ENCODE assay signal across 18 cellular contexts in the genomic region with DNA sequence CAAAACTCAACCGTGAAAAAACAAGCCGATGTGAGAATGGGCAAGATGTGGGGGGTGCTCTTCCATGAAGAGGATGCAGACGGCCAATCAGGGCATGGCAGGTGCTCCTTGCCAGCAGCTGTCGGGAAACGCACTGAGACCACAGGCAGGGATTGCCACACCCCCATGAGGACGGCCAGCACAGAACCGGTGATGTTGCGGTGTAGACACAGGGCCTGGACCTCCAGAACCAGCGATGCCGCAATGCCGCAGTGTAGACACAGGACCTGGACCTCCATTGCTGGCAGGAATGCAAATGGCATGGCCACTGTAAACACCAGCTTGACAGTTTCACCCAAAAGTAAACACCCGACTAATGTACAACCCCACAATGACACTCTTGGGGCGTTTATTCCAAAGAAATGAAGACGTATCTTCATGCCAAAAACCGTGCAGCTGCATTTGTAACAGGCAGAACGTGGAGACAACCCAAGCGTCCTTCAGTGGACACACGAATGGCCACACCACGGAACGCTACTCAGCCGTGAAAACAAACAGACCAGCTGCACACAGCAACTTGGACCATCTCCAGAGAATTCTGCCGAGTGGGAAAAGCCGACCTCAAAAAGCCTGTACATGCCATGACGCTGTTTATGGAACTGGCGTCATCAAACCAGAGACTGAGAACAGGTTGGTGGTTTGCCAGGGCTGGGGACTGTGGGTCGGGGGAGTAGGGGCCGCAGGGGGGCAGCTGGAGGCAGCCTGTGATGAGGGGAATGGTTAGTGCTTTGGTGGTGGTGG.
DNase-seq lines count a peak whose midpoint lies in the region; ATAC-seq and TF ChIP-seq lines count a peak whose summit lies in the region.
"Had no signal": no experiment of that assay in that cellular context is flagged by ENCODE, and none has a peak within 500 bp of the region (broad histone marks: within the 10 kb centered on the region; RNA-seq: fewer than 3 reads in every experiment).

No MANE protein-coding gene starts in this region.

- H2AFZ ChIP-seq in PC-3 (ENCODE audit: low read length) = no peak overlapping the region

- no peak overlapping the region for H3K27ac ChIP-seq in PC-3 (ENCODE audit: low read length)
- H3K27ac ChIP-seq: ascending aorta, C4-2B, dorsolateral prefrontal cortex, left lung, pancreas, tibial artery had no signal

- no peak overlapping the region for H3K4me3 ChIP-seq in PC-3 (ENCODE audit: low read length)
- H3K4me3 ChIP-seq in epithelial cell of proximal tubule (ENCODE audit: low read depth, low read length) = no peak overlapping the region
- H3K4me3 ChIP-seq: ascending aorta, dorsolateral prefrontal cortex, left lung, pancreas, smooth muscle cell, tibial artery had no signal

- TF ChIP-seq CTCF in PC-3 (conservative IDR thresholded peaks at IDR 0.05; ENCODE audit: low read depth, low read length) (no peak), epithelial cell of proximal tubule (conservative IDR thresholded peaks at IDR 0.05; ENCODE audit: low read depth, low read length) (no peak)

- CTCF ChIA-PET in PC-3 (lab: Charles Lee) = interaction anchor here (0.6 kb wide), 1 partner anchor 118 kb away, joined by 3 read pairs; no protein-coding TSS in a partner anchor

- H3K9me2 ChIP-seq in PC-3 (replicated peaks; ENCODE audit: low read length) = no peaks in the 10 kb centered on the region

- H4K20me1 ChIP-seq in PC-3 (ENCODE audit: low read length) = no peaks in the 10 kb centered on the region

- H3K36me3 ChIP-seq in PC-3 (ENCODE audit: low read depth, low read length) = no peaks in the 10 kb centered on the region
- H3K36me3 ChIP-seq: ascending aorta, left lung, pancreas, tibial artery had no signal

- H3F3A ChIP-seq in PC-3 (ENCODE audit: low read length, unreplicated experiment) = peaks cover 3% of the 10 kb centered on the region

- no peaks in the 10 kb centered on the region for H3K79me2 ChIP-seq in PC-3 (ENCODE audit: low read length)

- BruUV-seq in PC-3 (replicated peaks; lab: Mats Ljungman, UMichigan) = no TSS peak

- H3K27me3 ChIP-seq in PC-3 (ENCODE audit: low read length) = no peaks in the 10 kb centered on the region
- H3K27me3 ChIP-seq: ascending aorta, pancreas had no signal

- peak overlapping the region; percentile 28; the same call in 1 of the 2 replicates for H3K4me2 ChIP-seq in PC-3 (ENCODE audit: low read length)
- H3K4me2 ChIP-seq: smooth muscle cell had no signal

- no peaks in the 10 kb centered on the region for H3K9me3 ChIP-seq in PC-3 (ENCODE audit: low read length)
- H3K9me3 ChIP-seq: ascending aorta, left lung, pancreas, tibial artery had no signal

- DNase-seq in Daoy (ENCODE audit: low read depth) (peak; percentile 19), PC-3 (peak; percentile 1), epithelial cell of proximal tubule (ENCODE audit: low read depth) (peak; percentile 9), renal cortical epithelial cell (ENCODE audit: low read depth) (peak; percentile 65), anterior cingulate cortex (lab: John Stamatoyannopoulos, UW) (no peak), sciatic nerve (ENCODE audit: low spot score) (no peak)
- DNase-seq: activated CD4-positive, alpha-beta T cell treated with anti-CD3 and anti-CD28 coated beads for 1 hour; dorsolateral prefrontal cortex; NCI-H1048; NCI-H226; tibial artery had no signal

- ATAC-seq in PC-3 (no peak), sciatic nerve (no peak), HG03521 (IDR thresholded peaks at IDR 0.05; ENCODE audit: unreplicated experiment) (no peak)
- ATAC-seq: esophagus mucosa, left lung, pancreas had no signal

- no peak overlapping the region for H3K9ac ChIP-seq in PC-3 (ENCODE audit: low read length)

- peaks cover 14% of the 10 kb centered on the region for H3K4me1 ChIP-seq in PC-3 (ENCODE audit: insufficient read depth, low read length)
- H3K4me1 ChIP-seq: ascending aorta, pancreas, tibial artery had no signal

- POLR2A ChIA-PET in PC-3 (lab: Charles Lee; ENCODE audit: unreplicated experiment) = no interaction called here

- intact Hi-C loops in PC-3 (cut with micrococcal nuclease) (no loop called here), sciatic nerve (cut with DNase I) (no loop called here)

Comparison
In these comparisons a context has a peak if more than half of its experiments do, and no peak if none do; other contexts are left out.
1. DNase-seq: peak in Daoy (single experiment), PC-3 (single experiment), epithelial cell of proximal tubule (single experiment) and renal cortical epithelial cell (single experiment); none in anterior cingulate cortex (0 of 58) and sciatic nerve (single experiment).